ENCODE assay signal across 17 cellular contexts in the genomic region with DNA sequence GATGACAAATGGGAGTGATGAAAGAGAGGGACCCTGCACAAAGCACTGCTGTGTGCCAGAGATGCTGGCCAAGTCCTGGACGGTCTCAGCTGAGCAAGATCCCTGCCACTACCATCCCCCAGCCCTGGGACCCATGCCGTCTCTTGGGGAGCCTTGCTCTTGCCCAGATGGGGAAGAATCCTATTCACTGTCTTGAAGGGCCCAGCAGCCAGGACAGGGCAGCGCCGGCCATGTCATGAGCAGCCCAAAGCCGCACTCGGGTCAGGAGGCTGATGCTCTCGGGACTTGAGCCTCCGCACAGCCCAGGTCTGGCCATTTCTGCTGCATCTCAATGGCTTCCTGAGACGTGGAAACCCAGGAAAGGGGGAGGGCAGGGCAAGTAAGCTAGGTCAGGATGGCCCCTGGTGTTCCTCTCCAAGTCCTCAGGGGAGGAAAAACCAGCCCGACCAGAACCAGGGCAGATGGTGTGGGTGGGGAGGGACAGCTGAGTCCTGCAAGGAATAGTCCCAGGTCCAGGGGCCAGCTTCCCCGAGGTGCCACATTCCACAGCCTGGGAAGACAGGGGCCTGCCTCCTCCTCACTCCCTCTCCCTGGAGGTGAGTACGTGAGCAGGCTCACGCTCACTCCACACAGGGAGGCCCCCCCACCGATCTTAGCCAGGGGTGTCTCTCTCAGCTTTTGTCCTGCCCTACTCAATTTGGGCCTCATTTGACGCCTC. TPM values are rescaled to one million over a fixed set of nuclear protein-coding genes. Genes with fewer than 3 reads are reported as not detected.
DNase-seq lines count a peak whose midpoint lies in the region; ATAC-seq and TF ChIP-seq lines count a peak whose summit lies in the region.
"Had no signal": no experiment of that assay in that cellular context is flagged by ENCODE, and none has a peak within 500 bp of the region (broad histone marks: within the 10 kb centered on the region; RNA-seq: fewer than 3 reads in every experiment).

No MANE protein-coding gene starts in this region.

- TF ChIP-seq CTCF in Peyer's patch (IDR thresholded peaks at IDR 0.05), result no peak
- TF ChIP-seq CTCF in left lung (IDR thresholded peaks at IDR 0.05), result no peak
- TF ChIP-seq CTCF in type B pancreatic cell (conservative IDR thresholded peaks at IDR 0.05), result no peak
- TF ChIP-seq CTCF in BE2C (IDR thresholded peaks at IDR 0.05; ENCODE audit: low read depth, low read length), result no peak

- H3K9me3 ChIP-seq in Peyer's patch, result no peaks in the 10 kb centered on the region
- H3K9me3 ChIP-seq in left lung, result no peaks in the 10 kb centered on the region
- no peaks in the 10 kb centered on the region for H3K9me3 ChIP-seq in BE2C
- H3K9me3 ChIP-seq: neutrophil had no signal

- H3K9me3 Mint-ChIP-seq in type B pancreatic cell, result no peaks in the 10 kb centered on the region
- no peaks in the 10 kb centered on the region for H3K9me3 Mint-ChIP-seq in T-cell
- H3K9me3 Mint-ChIP-seq: activated B cell treated with CpG ODN at 0.5 μM for 24 hours; CD4-positive, CD25-positive, alpha-beta regulatory T cell; stimulated activated naive B cell treated with anti-CD40 and anti-IgM and Interleukin-4, amounts not matched to agents 10 μg/mL and 1 μg/mL and 100 μg/mL, for 72 hours had no signal

- H3K27me3 ChIP-seq in Peyer's patch (no peaks in the 10 kb centered on the region), left lung (peaks cover 0 to 42% of the 10 kb centered on the region in 2 donors), BE2C (no peaks in the 10 kb centered on the region)

- no peaks in the 10 kb centered on the region for H3K36me3 Mint-ChIP-seq in type B pancreatic cell
- no peaks in the 10 kb centered on the region for H3K36me3 Mint-ChIP-seq in T-cell
- H3K36me3 Mint-ChIP-seq: CD4-positive, CD25-positive, alpha-beta regulatory T cell; stimulated activated naive B cell treated with anti-CD40 and anti-IgM and Interleukin-4, amounts not matched to agents 10 μg/mL and 1 μg/mL and 100 μg/mL, for 72 hours had no signal

- ATAC-seq in left lung, result peak; percentile 60
- ATAC-seq in T-cell (replicated peaks in 1 of 4), result no peak
- ATAC-seq: stimulated activated naive B cell treated with anti-CD40 and anti-IgM and Interleukin-4, amounts not matched to agents 10 μg/mL and 1 μg/mL and 100 μg/mL, for 72 hours had no signal

- intact Hi-C loops in left lung (cut with DNase I), result no loop called here

- H3K4me3 ChIP-seq in Peyer's patch (no peak overlapping the region), left lung (no peak overlapping the region), BE2C (ENCODE audit: low read depth, low read length) (no peak overlapping the region)
- H3K4me3 ChIP-seq: lung had no signal

- POLR2A ChIA-PET in T-cell (lab: Charles Lee), result no interaction called here

- peak overlapping the region; percentile 30 for H3K4me3 Mint-ChIP-seq in type B pancreatic cell
- no peak overlapping the region for H3K4me3 Mint-ChIP-seq in T-cell
- H3K4me3 Mint-ChIP-seq: activated B cell treated with CpG ODN at 0.5 μM for 24 hours; CD4-positive, CD25-positive, alpha-beta regulatory T cell; stimulated activated naive B cell treated with anti-CD40 and anti-IgM and Interleukin-4, amounts not matched to agents 10 μg/mL and 1 μg/mL and 100 μg/mL, for 72 hours had no signal

- H3K4me1 Mint-ChIP-seq in type B pancreatic cell (ENCODE audit: unreplicated experiment), result peaks cover 33% of the 10 kb centered on the region
- H3K4me1 Mint-ChIP-seq in T-cell, result no peaks in the 10 kb centered on the region
- H3K4me1 Mint-ChIP-seq: activated B cell treated with CpG ODN at 0.5 μM for 24 hours; CD4-positive, CD25-positive, alpha-beta regulatory T cell; stimulated activated naive B cell treated with anti-CD40 and anti-IgM and Interleukin-4, amounts not matched to agents 10 μg/mL and 1 μg/mL and 100 μg/mL, for 72 hours had no signal

- H3K4me1 ChIP-seq in Peyer's patch, result peaks cover 0 to 6% (median 2%) of the 10 kb centered on the region in 4 donors
- H3K4me1 ChIP-seq in left lung, result no peaks in the 10 kb centered on the region
- peaks cover 53% of the 10 kb centered on the region for H3K4me1 ChIP-seq in BE2C

- H3K27ac ChIP-seq in Peyer's patch (no peak overlapping the region), left lung (no peak overlapping the region), caudate nucleus (ENCODE audit: low read depth, low read length) (no peak overlapping the region)
- H3K27ac ChIP-seq: neutrophil had no signal

- H3K36me3 ChIP-seq in Peyer's patch (no peaks in the 10 kb centered on the region), left lung (no peaks in the 10 kb centered on the region), BE2C (no peaks in the 10 kb centered on the region)
- H3K36me3 ChIP-seq: neutrophil had no signal

- DNase-seq in Peyer's patch (peak in 2 of 3 donors; percentile 65 to 69), left lung (peak in 1 of 2 donors; percentile 4), type B pancreatic cell (ENCODE audit: extremely low spot score, unreplicated experiment) (no peak), T-cell (no peak), BE2C (no peak), caudate nucleus (lab: John Stamatoyannopoulos, UW) (no peak)
- DNase-seq: activated B cell treated with CpG ODN at 0.5 μM for 24 hours; activated gamma-delta T cell treated with Interleukin-2 at 50 U/mL for 16 hours; CD4-positive, CD25-positive, alpha-beta regulatory T cell; HCEC 1CT; NCI-H1436 treated with DMSO at 0.1 percent for 48 hours; NCI-H345; stimulated activated CD4-positive, alpha-beta T cell treated with anti-CD3 and anti-CD28 coated beads, Interleukin-4, amount 100 ng/mL, for 4 hours; stimulated activated naive B cell treated with anti-CD40 and anti-IgM and Interleukin-4, amounts not matched to agents 10 μg/mL and 1 μg/mL and 100 μg/mL, for 72 hours had no signal

- TF ChIP-seq POLR2A in Peyer's patch (IDR thresholded peaks at IDR 0.05), result no peak

- CTCF ChIA-PET in T-cell (lab: Charles Lee), result no interaction called here

- H3K27me3 Mint-ChIP-seq in type B pancreatic cell (peaks cover 7% of the 10 kb centered on the region), T-cell (peaks cover 36% of the 10 kb centered on the region in 2 donors)

- no peak overlapping the region for H3K27ac Mint-ChIP-seq in type B pancreatic cell
- H3K27ac Mint-ChIP-seq in T-cell, result no peak overlapping the region
- H3K27ac Mint-ChIP-seq: activated B cell treated with CpG ODN at 0.5 μM for 24 hours; CD4-positive, CD25-positive, alpha-beta regulatory T cell; stimulated activated naive B cell treated with anti-CD40 and anti-IgM and Interleukin-4, amounts not matched to agents 10 μg/mL and 1 μg/mL and 100 μg/mL, for 72 hours had no signal

RNA-seq across cellular contexts. Expression of a gene that starts 7.8 kb away (rescaled TPM):
- total RNA-seq in Peyer's patch, result 1,000 to 10,000 TPM in 3 of 4 donors, 100 to 1,000 TPM in 1; 357 to 5,327 (median 3,312) TPM
- 1,000 to 10,000 TPM in 1 of 2 donors, 100 to 1,000 TPM in 1; 692 to 1,142 TPM for total RNA-seq in left lung
- 750 and 2,036 TPM in 2 replicates for total RNA-seq in type B pancreatic cell (ENCODE audit: low replicate concordance)
- 1 to 10 TPM in 3 of 5 donors, not detected in 2; 3.8 to 4.8 (median 4.1) TPM for total RNA-seq in T-cell
- 23.0 TPM for polyA plus RNA-seq in BE2C (2012; ENCODE audit: insufficient read depth, insufficient read length, low read depth)
- total RNA-seq: activated B cell treated with CpG ODN at 0.5 μM for 24 hours; CD4-positive, CD25-positive, alpha-beta regulatory T cell had no signal
- polyA plus RNA-seq: CD4-positive, CD25-positive, alpha-beta regulatory T cell had no signal

RNA-seq across cellular contexts. Expression of a gene that starts 17.2 kb away (rescaled TPM):
- total RNA-seq in Peyer's patch (10 to 100 TPM; 12.3 to 44.5 (median 28.8) TPM), left lung (10 to 100 TPM; 23.8 to 27.8 TPM), type B pancreatic cell (ENCODE audit: low replicate concordance) (208 and 840 TPM in 2 replicates), T-cell (under 1 TPM in 2 of 5 donors, not detected in 3; 0.18 to 0.63 TPM)
- not detected for polyA plus RNA-seq in BE2C (2012; ENCODE audit: insufficient read depth, insufficient read length, low read depth)
- total RNA-seq: activated B cell treated with CpG ODN at 0.5 μM for 24 hours; CD4-positive, CD25-positive, alpha-beta regulatory T cell had no signal
- polyA plus RNA-seq: CD4-positive, CD25-positive, alpha-beta regulatory T cell had no signal

RNA-seq across cellular contexts. Expression of a gene that starts 30.5 kb away (rescaled TPM):
- 1 to 10 TPM in 1 of 4 donors, not detected in 3; 2.5 TPM for total RNA-seq in Peyer's patch
- total RNA-seq in left lung, result 10 to 100 TPM; 10.8 to 29.1 TPM
- 869 and 1,618 TPM in 2 replicates for total RNA-seq in type B pancreatic cell (ENCODE audit: low replicate concordance)
- not detected for total RNA-seq in T-cell
- not detected for polyA plus RNA-seq in BE2C (2012; ENCODE audit: insufficient read depth, insufficient read length, low read depth)
- total RNA-seq: activated B cell treated with CpG ODN at 0.5 μM for 24 hours; CD4-positive, CD25-positive, alpha-beta regulatory T cell had no signal
- polyA plus RNA-seq: CD4-positive, CD25-positive, alpha-beta regulatory T cell had no signal

RNA-seq across cellular contexts. Expression of a gene that starts 35.9 kb away (rescaled TPM):
- not detected for total RNA-seq in Peyer's patch
- not detected for total RNA-seq in left lung
- 0.85 and 7.4 TPM in 2 replicates for total RNA-seq in type B pancreatic cell (ENCODE audit: low replicate concordance)
- not detected for total RNA-seq in T-cell
- 0.19 TPM for polyA plus RNA-seq in BE2C (2012; ENCODE audit: insufficient read depth, insufficient read length, low read depth)
- total RNA-seq: activated B cell treated with CpG ODN at 0.5 μM for 24 hours; CD4-positive, CD25-positive, alpha-beta regulatory T cell; lung; urinary bladder had no signal
- polyA plus RNA-seq: CD4-positive, CD25-positive, alpha-beta regulatory T cell; lung; urinary bladder had no signal

RNA-seq across cellular contexts. Expression of a gene that starts 46.2 kb away (rescaled TPM):
- not detected for total RNA-seq in Peyer's patch
- total RNA-seq in left lung, result not detected
- total RNA-seq in type B pancreatic cell (ENCODE audit: low replicate concordance), result 0.17 and 0.83 TPM in 2 replicates
- not detected for total RNA-seq in T-cell
- not detected for polyA plus RNA-seq in BE2C (2012; ENCODE audit: insufficient read depth, insufficient read length, low read depth)
- total RNA-seq: activated B cell treated with CpG ODN at 0.5 μM for 24 hours; CD4-positive, CD25-positive, alpha-beta regulatory T cell; lung; urinary bladder had no signal
- polyA plus RNA-seq: CD4-positive, CD25-positive, alpha-beta regulatory T cell; urinary bladder had no signal

Comparison
In these comparisons a context has a peak if more than half of its experiments do, and no peak if none do; other contexts are left out.
1. DNase-seq: peak in Peyer's patch (2 of 3); none in type B pancreatic cell (single experiment), T-cell (0 of 34), BE2C (single experiment) and caudate nucleus (0 of 61).
2. RNA of a gene that starts 7.8 kb away (total RNA-seq): 357 to 5,327 TPM in Peyer's patch, 692 to 1,142 TPM in left lung and 750 to 2,036 TPM in type B pancreatic cell; 3.8 to 4.8 TPM in T-cell; every median in the first group is over 10 times any median in the second.
3. RNA of a gene that starts 17.2 kb away (total RNA-seq): 208 to 840 TPM in type B pancreatic cell, 12.3 to 44.5 TPM in Peyer's patch and 23.8 to 27.8 TPM in left lung; 0.18 to 0.63 TPM in T-cell; every median in the first group is over 4 times any median in the second.
4. RNA of a gene that starts 30.5 kb away (total RNA-seq): 869 to 1,618 TPM in type B pancreatic cell; 10.8 to 29.1 TPM in left lung, 2.5 TPM in Peyer's patch and not detected in T-cell; every median in the first group is over 10 times any median in the second.